8 cellular contexts compared by ENCODE assay signal in genomic region chr12:6363330-6364036, GRCh38. TPM values are rescaled to one million over a fixed set of nuclear protein-coding genes. Genes with fewer than 3 reads are reported as not detected.
DNase-seq lines count a peak whose midpoint lies in the region; ATAC-seq and TF ChIP-seq lines count a peak whose summit lies in the region.

No MANE protein-coding gene starts in this region.

- no peaks in the 10 kb centered on the region for H3K9me3 ChIP-seq in PC-3 (ENCODE audit: low read length)
- no peaks in the 10 kb centered on the region for H3K9me3 ChIP-seq in ovary

- peak overlapping the region; percentile 91 for H3K9ac ChIP-seq in PC-3 (ENCODE audit: low read length)

- H3K36me3 ChIP-seq in PC-3 (ENCODE audit: low read depth, low read length): no peaks in the 10 kb centered on the region
- H3K36me3 ChIP-seq in ovary: no peaks in the 10 kb centered on the region

- 5 to 6% (median 5%) methylated on average over 50 to 59 of the region's 59 CpGs for WGBS in ovary, 3 donors

- DNase-seq in GM10248 (ENCODE audit: extremely low spot score): peak; percentile 80
- peak; percentile 84 for DNase-seq in PC-3
- peak; percentile 68 for DNase-seq in activated T-helper 9 cell treated with anti-CD3 and anti-CD28 coated beads, Interleukin-2, amount 50 U/mL, for 16 hours (ENCODE audit: low read depth)
- no peak for DNase-seq in fibroblast of the aortic adventitia (ENCODE audit: low read depth)
- peak; percentile 73 to 82 (median 77) for DNase-seq in ovary
- no peak for DNase-seq in type B pancreatic cell (ENCODE audit: extremely low spot score, unreplicated experiment)
- DNase-seq in NCI-H446 treated with DMSO at 0.1 percent for 48 hours (lab: John Stamatoyannopoulos, UW): no peak
- no peak for DNase-seq in glomerular visceral epithelial cell (ENCODE audit: extremely low spot score)

- no peaks in the 10 kb centered on the region for H3K27me3 Mint-ChIP-seq in type B pancreatic cell

- no peak for TF ChIP-seq EP300 in ovary (IDR thresholded peaks at IDR 0.05)

- H3K4me1 ChIP-seq in PC-3 (ENCODE audit: insufficient read depth, low read length) (peaks cover 51% of the 10 kb centered on the region), ovary (ENCODE audit: insufficient read depth) (no peaks in the 10 kb centered on the region)

- peaks cover 6% of the 10 kb centered on the region for H3F3A ChIP-seq in PC-3 (ENCODE audit: low read length, unreplicated experiment)

- peaks cover 5% of the 10 kb centered on the region; the same call in 1 of the 2 replicates for H3K79me2 ChIP-seq in PC-3 (ENCODE audit: low read length)

- peaks cover 5% of the 10 kb centered on the region for H3K4me1 Mint-ChIP-seq in type B pancreatic cell (ENCODE audit: unreplicated experiment)

- intact Hi-C loops in PC-3 (cut with micrococcal nuclease): loop anchor here (1.0 kb wide), 1 partner anchor 8 kb away; no protein-coding TSS in a partner anchor
- intact Hi-C loops in ovary (cut with DNase I): no loop called here

- H3K27me3 ChIP-seq in PC-3 (ENCODE audit: low read length): no peaks in the 10 kb centered on the region
- H3K27me3 ChIP-seq in ovary: no peaks in the 10 kb centered on the region

- peak; percentile 37 for TF ChIP-seq POLR2A in ovary (IDR thresholded peaks at IDR 0.05)

- POLR2A ChIA-PET in GM10248 (lab: Yijun Ruan, JAX): interaction anchor here (0.6 to 1.2 kb wide), 2 partner anchors 107 to 301 kb away, joined by 5 to 6 read pairs; partner anchors contain the start of gene VAMP1
- POLR2A ChIA-PET in PC-3 (lab: Charles Lee; ENCODE audit: unreplicated experiment): interaction anchor here (0.6 to 1.3 kb wide), 5 partner anchors 9 to 28 kb away, joined by 4 to 10 read pairs (median 7); partner anchors contain the start of gene SCNN1A

- peak overlapping the region; percentile 87 for H3K27ac Mint-ChIP-seq in type B pancreatic cell

- H3K4me3 Mint-ChIP-seq in type B pancreatic cell: peak overlapping the region; percentile 76

- peak overlapping the region; percentile 94 for H3K4me2 ChIP-seq in PC-3 (ENCODE audit: low read length)

- H3K4me3 ChIP-seq in PC-3 (ENCODE audit: low read length) (peak overlapping the region; percentile 77), fibroblast of the aortic adventitia (ENCODE audit: low read depth, low read length) (peak overlapping the region; percentile 63), ovary (peak overlapping the region; percentile 52)

- TSS peak; percentile 64 for BruUV-seq in PC-3 (replicated peaks; lab: Mats Ljungman, UMichigan)

- CTCF ChIA-PET in GM10248 (lab: Yijun Ruan, JAX) (no interaction called here), PC-3 (lab: Charles Lee) (interaction anchor here (0.8 to 1.8 kb wide), 4 partner anchors 24 to 103 kb away, joined by 3 to 9 read pairs (median 6); no protein-coding TSS in a partner anchor)

- ATAC-seq in PC-3: peak; percentile 52

- H3K36me3 Mint-ChIP-seq in type B pancreatic cell: peaks cover 8% of the 10 kb centered on the region

- peaks cover 5% of the 10 kb centered on the region for H3K9me3 Mint-ChIP-seq in type B pancreatic cell

- TF ChIP-seq CTCF in GM10248 (IDR thresholded peaks at IDR 0.05; ENCODE audit: control extremely low read depth, extremely low read depth, low read depth, missing control alignments) (no peak), PC-3 (conservative IDR thresholded peaks at IDR 0.05; ENCODE audit: low read depth, low read length) (peak; percentile 20; the same call in 1 of the 2 replicates), fibroblast of the aortic adventitia (IDR thresholded peaks at IDR 0.05; ENCODE audit: insufficient read depth, low read length) (no peak), ovary (IDR thresholded peaks at IDR 0.05) (peak in 1 of 3 donors; percentile 10), type B pancreatic cell (conservative IDR thresholded peaks at IDR 0.05) (no peak)

- H4K20me1 ChIP-seq in PC-3 (ENCODE audit: low read length): no peaks in the 10 kb centered on the region

- peak overlapping the region; percentile 64 for H2AFZ ChIP-seq in PC-3 (ENCODE audit: low read length)

- H3K9me2 ChIP-seq in PC-3 (replicated peaks; ENCODE audit: low read length): no peaks in the 10 kb centered on the region

- peak overlapping the region; percentile 93 for H3K27ac ChIP-seq in PC-3 (ENCODE audit: low read length)
- peak overlapping the region; percentile 32 to 61 for H3K27ac ChIP-seq in ovary

RNA-seq across cellular contexts. Expression of gene SCNN1A, which starts 11.9 kb away (rescaled TPM):
- 2.3 and 2.9 TPM in 2 replicates for total RNA-seq in PC-3 (2014; rRNA removed)
- under 0.01 TPM in 1 of 2 replicates, not detected in the other for total RNA-seq in fibroblast of the aortic adventitia (ENCODE audit: low replicate concordance)
- 100 to 1,000 TPM in 1 of 7 donors, 10 to 100 TPM in 4, 1 to 10 TPM in 2; 3.3 to 141 (median 17.0) TPM for total RNA-seq in ovary
- polyA plus RNA-seq in ovary: 1 to 10 TPM; 1.2 to 1.6 TPM
- 29.2 and 72.7 TPM in 2 replicates for total RNA-seq in type B pancreatic cell (ENCODE audit: low replicate concordance)

RNA-seq across cellular contexts. Expression of gene LTBR, which starts 20.5 kb away (rescaled TPM):
- total RNA-seq in PC-3 (2014; rRNA removed): 160 and 163 TPM in 2 replicates
- 71.8 and 93.7 TPM in 2 replicates for total RNA-seq in fibroblast of the aortic adventitia (ENCODE audit: low replicate concordance)
- 100 to 1,000 TPM in 3 of 7 donors, 10 to 100 TPM in 4; 55.8 to 131 (median 92.6) TPM for total RNA-seq in ovary
- 10 to 100 TPM; 21.9 to 65.7 TPM for polyA plus RNA-seq in ovary
- 18.5 and 98.5 TPM in 2 replicates for total RNA-seq in type B pancreatic cell (ENCODE audit: low replicate concordance)

RNA-seq across cellular contexts. Expression of gene TNFRSF1A, which starts 21.6 kb away (rescaled TPM):
- total RNA-seq in PC-3 (2014; rRNA removed) (95.1 and 97.4 TPM in 2 replicates), fibroblast of the aortic adventitia (ENCODE audit: low replicate concordance) (146 and 207 TPM in 2 replicates), ovary (100 to 1,000 TPM; 116 to 274 (median 179) TPM), type B pancreatic cell (ENCODE audit: low replicate concordance) (79.1 and 222 TPM in 2 replicates)
- 100 to 1,000 TPM in 1 of 2 donors, 10 to 100 TPM in 1; 92.8 to 230 TPM for polyA plus RNA-seq in ovary

RNA-seq across cellular contexts. Expression of gene PLEKHG6, which starts 53.0 kb away (rescaled TPM):
- total RNA-seq in PC-3 (2014; rRNA removed) (18.0 and 18.4 TPM in 2 replicates), fibroblast of the aortic adventitia (ENCODE audit: low replicate concordance) (not detected in 2 replicates), ovary (1 to 10 TPM in 1 of 7 donors, under 1 TPM in 5, not detected in 1; 0.17 to 1.7 (median 0.51) TPM), type B pancreatic cell (ENCODE audit: low replicate concordance) (32.4 and 115 TPM in 2 replicates)
- under 1 TPM in 1 of 2 donors, not detected in 1; 0.13 TPM for polyA plus RNA-seq in ovary

Comparison
In these comparisons a context has a peak if more than half of its experiments do, and no peak if none do; other contexts are left out.
1. DNase-seq: peak in GM10248 (single experiment), PC-3 (single experiment), activated T-helper 9 cell treated with anti-CD3 and anti-CD28 coated beads, Interleukin-2, amount 50 U/mL, for 16 hours (single experiment) and ovary (5 of 5); none in fibroblast of the aortic adventitia (single experiment), type B pancreatic cell (single experiment), NCI-H446 treated with DMSO at 0.1 percent for 48 hours (single experiment) and glomerular visceral epithelial cell (single experiment).
2. Peak in every context shown above with its lines, with median percentiles within 50 percentile points of each other: H3K4me3 ChIP-seq.